Comparison of ENCODE assay signal across 1 cellular context in the genomic region with DNA sequence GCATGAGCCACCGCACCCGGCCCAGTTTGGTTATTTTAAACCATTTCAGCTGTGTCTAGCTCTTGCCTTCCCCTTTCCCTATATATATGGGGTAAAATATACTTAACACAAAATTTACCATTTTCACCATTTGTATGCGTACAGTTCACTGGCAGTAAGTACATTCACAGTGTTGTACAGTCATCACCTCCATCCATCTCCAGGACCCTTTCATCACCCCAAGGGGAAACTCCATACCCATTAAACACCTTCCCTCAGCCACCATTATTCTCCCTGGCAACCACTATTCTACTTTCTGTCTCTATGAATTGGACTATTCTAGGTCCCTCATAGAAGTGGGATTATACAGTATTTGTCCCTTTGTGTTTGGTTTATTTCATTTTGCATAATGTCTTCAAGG.
TF ChIP-seq lines count a peak whose summit lies in the region.

No MANE protein-coding gene starts in this region.

TF ChIP-seq in HEK293T, 16 proteins besides CTCF, POLR2A, EP300 and RAD21 (continued from another document):
- TF ChIP-seq ARNT (IDR thresholded peaks at IDR 0.05), result no peak
- no peak for TF ChIP-seq BHLHE40 (IDR thresholded peaks at IDR 0.05; ENCODE audit: borderline replicate concordance)
- TF ChIP-seq, protein P1, sequence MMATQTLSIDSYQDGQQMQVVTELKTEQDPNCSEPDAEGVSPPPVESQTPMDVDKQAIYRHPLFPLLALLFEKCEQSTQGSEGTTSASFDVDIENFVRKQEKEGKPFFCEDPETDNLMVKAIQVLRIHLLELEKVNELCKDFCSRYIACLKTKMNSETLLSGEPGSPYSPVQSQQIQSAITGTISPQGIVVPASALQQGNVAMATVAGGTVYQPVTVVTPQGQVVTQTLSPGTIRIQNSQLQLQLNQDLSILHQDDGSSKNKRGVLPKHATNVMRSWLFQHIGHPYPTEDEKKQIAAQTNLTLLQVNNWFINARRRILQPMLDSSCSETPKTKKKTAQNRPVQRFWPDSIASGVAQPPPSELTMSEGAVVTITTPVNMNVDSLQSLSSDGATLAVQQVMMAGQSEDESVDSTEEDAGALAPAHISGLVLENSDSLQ (IDR thresholded peaks at IDR 0.05), result no peak
- TF ChIP-seq FOXA1 (IDR thresholded peaks at IDR 0.05), result no peak
- no peak for TF ChIP-seq ZNF384 (IDR thresholded peaks at IDR 0.05)
- TF ChIP-seq SUZ12 (IDR thresholded peaks at IDR 0.05), result no peak
- no peak for TF ChIP-seq NFRKB (IDR thresholded peaks at IDR 0.05)
- TF ChIP-seq L3MBTL2 (conservative IDR thresholded peaks at IDR 0.05), result no peak
- no peak for TF ChIP-seq ELF4 (IDR thresholded peaks at IDR 0.05)
- TF ChIP-seq CTBP1 (IDR thresholded peaks at IDR 0.05; ENCODE audit: borderline replicate concordance), result no peak
